21 cellular contexts compared by ENCODE assay signal in the genomic region with DNA sequence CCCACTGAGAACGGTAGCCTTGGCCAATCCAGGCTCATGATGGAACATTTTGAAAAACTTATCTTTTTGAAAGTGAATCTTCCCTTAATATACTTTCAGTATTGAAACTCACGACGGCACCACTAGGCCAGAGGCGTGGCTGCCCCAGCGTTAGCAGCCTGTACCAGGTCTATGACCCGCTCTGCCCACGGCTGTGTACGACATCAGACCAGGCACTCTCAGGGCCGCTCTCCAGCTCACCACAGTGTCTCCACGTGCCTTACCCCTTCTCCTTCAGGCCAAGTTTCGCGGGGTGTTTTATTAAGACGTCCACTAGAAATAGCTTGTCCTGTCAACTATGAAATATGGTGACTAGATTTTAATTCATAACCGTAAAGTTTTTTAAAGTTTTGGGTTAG.
"Had no signal": no experiment of that assay in that cellular context is flagged by ENCODE, and none has a peak within 500 bp of the region (broad histone marks: within the 10 kb centered on the region; RNA-seq: fewer than 3 reads in every experiment).

No MANE protein-coding gene starts in this region.

- H3K9me3 Mint-ChIP-seq: memory B cell, neural crest cell had no signal

- ATAC-seq: esophagus mucosa; heart left ventricle; right cardiac atrium; stimulated activated naive CD8-positive, alpha-beta T cell treated with anti-CD3 and anti-CD28 coated beads, Interleukin-15, Interleukin-2, amounts not matched to agents 100 U/mL and 50 U/mL, for 24 hours had no signal

- H3K27me3 Mint-ChIP-seq: memory B cell, naive B cell, progenitor cell of endocrine pancreas had no signal

- H3K4me3 Mint-ChIP-seq: endodermal cell, memory B cell, naive B cell, neural crest cell had no signal

- H3K27ac Mint-ChIP-seq: endodermal cell, memory B cell, naive B cell, progenitor cell of endocrine pancreas had no signal

- H3K4me1 Mint-ChIP-seq: endodermal cell had no signal

- DNase-seq: effector CD4-positive, alpha-beta T cell; endodermal cell; heart left ventricle; hypothalamus; islet precursor cell; left ventricle myocardium inferior; lower lobe of right lung; midbrain; naive B cell; nucleus accumbens; ovary; small intestine; stimulated activated CD4-positive, alpha-beta T cell treated with anti-CD3 and anti-CD28 coated beads, Interleukin-12 subunit alpha, Interleukin-12 subunit beta, amount 100 ng/mL, for 4 hours; stimulated activated naive CD8-positive, alpha-beta T cell treated with anti-CD3 and anti-CD28 coated beads, Interleukin-15, Interleukin-2, amounts not matched to agents 100 U/mL and 50 U/mL, for 24 hours; tibial artery; upper lobe of left lung had no signal
